ENCODE assay signal across 25 cellular contexts in genomic region chr2:6683481-6683880, GRCh38.
"Had no signal": no experiment of that assay in that cellular context is flagged by ENCODE, and none has a peak within 500 bp of the region (broad histone marks: within the 10 kb centered on the region; RNA-seq: fewer than 3 reads in every experiment).

No MANE protein-coding gene starts in this region.

- H3K9ac ChIP-seq: KMS-11, SK-N-SH had no signal

- ATAC-seq: K562 had no signal

- H3K27ac ChIP-seq: HL-60, KMS-11, SJSA1 had no signal

- H3K4me3 Mint-ChIP-seq: IgD-negative memory B cell had no signal

- H3K27me3 ChIP-seq: SJSA1 had no signal

- FAIRE-seq: HTR-8/SVneo, K562, RCC 7860 had no signal

- DNase-seq: Kasumi-1, MM.1S, NCI-H1092 treated with DMSO at 0.1 percent for 48 hours, NCI-H1436, NCI-H1694 treated with DMSO at 0.1 percent for 48 hours, NCI-H2029, NCI-H2081 treated with DMSO at 0.1 percent for 48 hours, NCI-H2171, NCI-H226, NCI-H446, NCI-H510A, NCI-H524 treated with DMSO at 0.1 percent for 48 hours, NCI-H69, NCI-H774, Right ventricle myocardium superior, RPMI8226, SIG-M5, SK-N-SH had no signal

- H3K4me3 ChIP-seq: K562, SJSA1 had no signal

- H3K27ac Mint-ChIP-seq: IgD-negative memory B cell had no signal

- H3K27me3 Mint-ChIP-seq: IgD-negative memory B cell had no signal

- H3K4me2 ChIP-seq: KMS-11, SK-N-SH had no signal

- H3K9me3 ChIP-seq: SJSA1, SK-N-SH had no signal

- H3K4me1 Mint-ChIP-seq: IgD-negative memory B cell had no signal

- H3K36me3 Mint-ChIP-seq: IgD-negative memory B cell had no signal

- H3K36me3 ChIP-seq: SJSA1 had no signal

- H3K4me1 ChIP-seq: SJSA1 had no signal
